9 cellular contexts compared by ENCODE assay signal in the genomic region with DNA sequence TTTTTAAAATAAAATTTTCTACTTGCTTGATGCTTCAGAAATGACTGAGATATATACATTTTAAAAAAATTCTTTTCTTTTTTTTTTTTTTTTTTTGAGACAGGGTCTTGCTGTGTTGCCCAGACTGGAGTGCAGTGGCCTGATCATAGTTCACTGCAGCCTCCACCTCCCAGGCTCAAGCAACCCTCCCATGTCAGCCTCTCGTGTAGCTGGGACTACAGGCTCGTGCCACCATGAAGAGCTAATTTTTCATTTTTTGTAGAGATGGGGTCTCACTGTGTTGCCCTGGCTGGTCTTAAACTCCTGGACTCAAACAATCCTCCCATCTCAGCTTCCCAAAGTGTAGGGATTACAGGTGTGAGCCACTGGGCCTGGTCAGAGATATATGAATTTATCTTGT.
"Had no signal": no experiment of that assay in that cellular context is flagged by ENCODE, and none has a peak within 500 bp of the region (broad histone marks: within the 10 kb centered on the region; RNA-seq: fewer than 3 reads in every experiment).

No MANE protein-coding gene starts in this region.

- H3K4me3 ChIP-seq: GM23248, HAP-1 had no signal

- H3K4me2 ChIP-seq: KMS-11 had no signal

- ATAC-seq: HCT116 had no signal

- DNase-seq: GM23248, GOT3, H7, IMR-90, KBM-7 had no signal

- H3K27ac ChIP-seq: GM23248, HL-60, KMS-11 had no signal

- H3K9ac ChIP-seq: GM23248, KMS-11 had no signal

- H3K9me3 ChIP-seq: HAP-1 had no signal

- H3K4me1 ChIP-seq: HAP-1 had no signal

- H2AFZ ChIP-seq: GM23248 had no signal

- H3K36me3 ChIP-seq: HAP-1 had no signal
